8 cellular contexts compared by ENCODE assay signal in the genomic region with DNA sequence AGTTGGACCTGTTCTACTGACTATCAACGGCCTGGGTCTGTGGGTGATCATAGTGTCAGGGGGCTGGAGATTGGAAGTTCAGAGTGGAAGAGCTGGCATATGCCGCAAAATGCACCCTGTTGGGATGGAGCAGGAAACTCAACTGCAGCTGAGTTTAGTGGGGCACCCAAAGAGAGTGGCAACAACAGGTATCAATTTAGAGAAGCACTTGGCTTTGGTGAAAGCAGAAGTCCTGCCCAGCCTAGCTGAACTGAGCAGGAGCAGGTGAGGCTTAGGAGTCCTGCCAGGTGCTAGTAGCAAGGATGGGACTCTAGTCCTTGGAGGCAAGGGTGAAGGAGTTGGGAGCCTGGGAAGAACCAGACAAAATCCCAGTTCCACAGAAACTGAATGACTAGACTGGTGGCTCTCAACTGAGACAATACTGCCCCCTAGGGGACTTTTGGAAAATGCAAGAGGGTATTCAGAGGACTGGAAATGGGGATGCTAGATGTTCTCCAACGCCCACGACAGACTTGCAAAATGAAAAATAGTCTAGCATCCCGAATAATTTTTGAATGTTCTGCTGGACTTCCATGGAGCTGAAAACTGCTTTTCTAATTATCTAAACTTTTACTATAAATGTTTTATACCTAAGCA. TPM values are rescaled to one million over a fixed set of nuclear protein-coding genes. Genes with fewer than 3 reads are reported as not detected.
A peak's percentile ranks its signal among the peaks of the same experiment; 100 is the strongest.
DNase-seq lines count a peak whose midpoint lies in the region; ATAC-seq, FAIRE-seq and TF ChIP-seq lines count a peak whose summit lies in the region.

No MANE protein-coding gene starts in this region.

- H3K36me3 ChIP-seq in endothelial cell of umbilical vein (ENCODE audit: control insufficient read depth in 2 of 2, extremely low read depth in 1 of 2, insufficient read depth in 2 of 2, low read length in 2 of 2): no peaks in the 10 kb centered on the region

- no peak overlapping the region for H3K4me3 ChIP-seq in endothelial cell of umbilical vein (replicated peaks in 1 of 3; ENCODE audit: insufficient read depth in 1 of 3, low read depth in 1 of 3, low read length in 3 of 3)

- no peak for ATAC-seq in activated CD8-positive, alpha-beta T cell treated with anti-CD3 and anti-CD28 coated beads for 36 hours
- ATAC-seq in naive B cell (ENCODE audit: low read depth in 2 of 2) (peak in 1 of 2 donors; percentile 50), HG03025 (IDR thresholded peaks at IDR 0.05; ENCODE audit: low FRiP score, unreplicated experiment) (no peak)

- no peak overlapping the region for H3K9ac ChIP-seq in endothelial cell of umbilical vein (replicated peaks; ENCODE audit: extremely low read depth, insufficient read depth, low read length)

- no peak overlapping the region for H3K4me3 Mint-ChIP-seq in HFFc6
- H3K4me3 Mint-ChIP-seq in activated CD8-positive, alpha-beta T cell treated with anti-CD3 and anti-CD28 coated beads for 36 hours: no peak overlapping the region
- H3K4me3 Mint-ChIP-seq in naive B cell: peak overlapping the region in 1 of 8 donors; percentile 37

- H3K9me1 ChIP-seq in endothelial cell of umbilical vein (replicated peaks; ENCODE audit: control insufficient read depth, extremely low read depth, insufficient read depth, low read length): no peaks in the 10 kb centered on the region

- TF ChIP-seq POLR2A in endothelial cell of umbilical vein (IDR thresholded peaks at IDR 0.05; ENCODE audit: low read depth, low read length): no peak

- peak overlapping the region; percentile 49 for H3K27ac Mint-ChIP-seq in HFFc6
- H3K27ac Mint-ChIP-seq in activated CD8-positive, alpha-beta T cell treated with anti-CD3 and anti-CD28 coated beads for 36 hours: no peak overlapping the region
- H3K27ac Mint-ChIP-seq in naive B cell: no peak overlapping the region

- no peak overlapping the region for H3K4me2 ChIP-seq in endothelial cell of umbilical vein (ENCODE audit: insufficient read depth, low read length)

- no peak overlapping the region for H2AFZ ChIP-seq in endothelial cell of umbilical vein (ENCODE audit: low read depth, low read length)

- peaks cover 4% of the 10 kb centered on the region for H3K27me3 Mint-ChIP-seq in HFFc6 (ENCODE audit: insufficient read depth)
- H3K27me3 Mint-ChIP-seq in activated CD8-positive, alpha-beta T cell treated with anti-CD3 and anti-CD28 coated beads for 36 hours: no peaks in the 10 kb centered on the region
- peaks cover 0 to 14% (median 0%) of the 10 kb centered on the region in 3 donors for H3K27me3 Mint-ChIP-seq in naive B cell

- DNase-seq in GM03348 (ENCODE audit: low spot score): peak; percentile 44
- peak; percentile 46 for DNase-seq in HFFc6
- DNase-seq in NCI-H446 treated with DMSO at 0.1 percent for 48 hours (lab: John Stamatoyannopoulos, UW): peak; percentile 11
- peak; percentile 36 for DNase-seq in activated CD8-positive, alpha-beta T cell treated with anti-CD3 and anti-CD28 coated beads for 36 hours
- DNase-seq in endothelial cell of umbilical vein (ENCODE audit: low read depth, low spot score): peak; percentile 29
- peak; percentile 39 for DNase-seq in naive B cell
- no peak for DNase-seq in GOT3 (lab: John Stamatoyannopoulos, UW)

- no peaks in the 10 kb centered on the region for H3K79me2 ChIP-seq in endothelial cell of umbilical vein (ENCODE audit: control insufficient read depth, insufficient read depth, low read length)

- no peaks in the 10 kb centered on the region for H3K9me3 Mint-ChIP-seq in HFFc6
- H3K9me3 Mint-ChIP-seq in activated CD8-positive, alpha-beta T cell treated with anti-CD3 and anti-CD28 coated beads for 36 hours: no peaks in the 10 kb centered on the region
- H3K9me3 Mint-ChIP-seq in naive B cell: peaks cover 0 to 2% (median 0%) of the 10 kb centered on the region in 7 donors

- intact Hi-C loops in activated CD8-positive, alpha-beta T cell treated with anti-CD3 and anti-CD28 coated beads for 36 hours (cut with micrococcal nuclease): loop anchor here (2.0 kb wide), 1 partner anchor 247 kb away; no protein-coding TSS in a partner anchor
- intact Hi-C loops in endothelial cell of umbilical vein (cut with micrococcal nuclease): loop anchor here (1.0 to 2.0 kb wide), 3 partner anchors 89 to 252 kb away; partner anchors contain the start of gene AMMECR1

- H3K4me1 ChIP-seq in endothelial cell of umbilical vein (ENCODE audit: control insufficient read depth, extremely low read depth, insufficient read depth, low read length): peaks cover 7% of the 10 kb centered on the region

- H3K4me1 Mint-ChIP-seq in HFFc6 (ENCODE audit: low read depth) (peaks cover 72% of the 10 kb centered on the region), naive B cell (peaks cover 0 to 2% (median 0%) of the 10 kb centered on the region in 3 donors)
- H3K4me1 Mint-ChIP-seq in activated CD8-positive, alpha-beta T cell treated with anti-CD3 and anti-CD28 coated beads for 36 hours (ENCODE audit: low read depth): peaks cover 1% of the 10 kb centered on the region

- no peaks in the 10 kb centered on the region for H3K27me3 ChIP-seq in endothelial cell of umbilical vein (ENCODE audit: control insufficient read depth in 2 of 2, insufficient read depth in 2 of 2, low read length in 2 of 2)

- H3K36me3 Mint-ChIP-seq in HFFc6 (ENCODE audit: low read depth): no peaks in the 10 kb centered on the region
- H3K36me3 Mint-ChIP-seq in activated CD8-positive, alpha-beta T cell treated with anti-CD3 and anti-CD28 coated beads for 36 hours (ENCODE audit: low read depth): no peaks in the 10 kb centered on the region
- no peaks in the 10 kb centered on the region for H3K36me3 Mint-ChIP-seq in naive B cell

- no TSS peak for BruUV-seq in endothelial cell of umbilical vein (replicated peaks; lab: Mats Ljungman, UMichigan)

- POLR2A ChIA-PET in activated CD8-positive, alpha-beta T cell treated with anti-CD3 and anti-CD28 coated beads for 36 hours (lab: Charles Lee): interaction anchor here (1.6 kb wide), 1 partner anchor 249 kb away, joined by 3 read pairs; no protein-coding TSS in a partner anchor
- POLR2A ChIA-PET in endothelial cell of umbilical vein (lab: Charles Lee): no interaction called here

- dilution Hi-C loops in endothelial cell of umbilical vein (cut with MboI; ENCODE audit: extremely low pct_ligation_motif_present, low sequenced_read_pairs): no loop called here

- FAIRE-seq in endothelial cell of umbilical vein (lab: Jason Lieb, UNC): peak; percentile 93

- TF ChIP-seq CTCF in HFFc6 (IDR thresholded peaks at IDR 0.05) (peak; percentile 86), endothelial cell of umbilical vein (IDR thresholded peaks at IDR 0.05; ENCODE audit: extremely low read depth in 1 of 2, insufficient read depth in 1 of 2, low read depth in 1 of 2, low read length in 2 of 2) (peak; percentile 46 to 57)
- peak; percentile 67 for TF ChIP-seq CTCF in activated CD8-positive, alpha-beta T cell treated with anti-CD3 and anti-CD28 coated beads for 36 hours (IDR thresholded peaks at IDR 0.05)

- H4K20me1 ChIP-seq in endothelial cell of umbilical vein (replicated peaks; ENCODE audit: control insufficient read depth, extremely low read depth, insufficient read depth, low read length): no peaks in the 10 kb centered on the region

- no peak overlapping the region for H3K27ac ChIP-seq in endothelial cell of umbilical vein (ENCODE audit: insufficient read depth, low read depth, low read length)

- no peaks in the 10 kb centered on the region for H3K9me3 ChIP-seq in endothelial cell of umbilical vein (replicated peaks; ENCODE audit: control insufficient read depth, insufficient read depth, low read length)

- CTCF ChIA-PET in activated CD8-positive, alpha-beta T cell treated with anti-CD3 and anti-CD28 coated beads for 36 hours (lab: Charles Lee): interaction anchor here (0.7 to 22.7 kb wide), 21 partner anchors 10 to 261 kb away, joined by 3 to 449 read pairs (median 4); a partner anchor contains a TSS
- CTCF ChIA-PET in endothelial cell of umbilical vein (lab: Charles Lee): interaction anchor here (0.9 to 11.3 kb wide), 8 partner anchors 8 to 262 kb away, joined by 3 to 286 read pairs (median 6); partner anchors contain the start of gene AMMECR1

TF ChIP-seq in endothelial cell of umbilical vein, 7 proteins besides CTCF, POLR2A, EP300 and RAD21:
- TF ChIP-seq POLR2AphosphoS5 (IDR thresholded peaks at IDR 0.05; ENCODE audit: insufficient read depth, low read depth, low read length): no peak
- no peak for TF ChIP-seq EZH2 (IDR thresholded peaks at IDR 0.05; ENCODE audit: borderline replicate concordance, low read depth, low read length, severe bottlenecking)
- TF ChIP-seq MAX (IDR thresholded peaks at IDR 0.05; ENCODE audit: insufficient read depth, insufficient read length): no peak
- no peak for TF ChIP-seq FOS (IDR thresholded peaks at IDR 0.05; ENCODE audit: borderline replicate concordance, insufficient read depth, low read length)
- no peak for TF ChIP-seq GATA2 (IDR thresholded peaks at IDR 0.05; ENCODE audit: insufficient read depth, insufficient read length, low read depth, low read length)
- TF ChIP-seq MYC (IDR thresholded peaks at IDR 0.05; ENCODE audit: low read depth, low read length): no peak
- TF ChIP-seq JUN (IDR thresholded peaks at IDR 0.05; ENCODE audit: borderline replicate concordance, insufficient read depth, insufficient read length, low read depth): no peak

RNA-seq across cellular contexts. Expression of gene RTL9, which starts 49.4 kb away (rescaled TPM):
- total RNA-seq in HFFc6 (2021; fragmentation: NEBNext Ultra II Directional; extraction: Animal tissue kit (Norgen Biotek cat#: 25700)): under 1 TPM; 0.24 to 0.48 (median 0.32) TPM
- total RNA-seq in activated CD8-positive, alpha-beta T cell treated with anti-CD3 and anti-CD28 coated beads for 36 hours: not detected
- total RNA-seq in endothelial cell of umbilical vein: not detected in 2 replicates
- polyA plus RNA-seq in endothelial cell of umbilical vein: not detected in 2 replicates
- not detected in 2 replicates for polyA plus RNA-seq in endothelial cell of umbilical vein (2011; cell fraction: cytosol; rRNA removed)
- not detected in 2 replicates for polyA plus RNA-seq in endothelial cell of umbilical vein (2011; cell fraction: nucleus; rRNA removed)
- polyA plus RNA-seq in endothelial cell of umbilical vein (2012): not detected in 2 replicates
- polyA minus RNA-seq in endothelial cell of umbilical vein: not detected in 2 replicates
- not detected for polyA minus RNA-seq in endothelial cell of umbilical vein (2011; cell fraction: cytosol; rRNA and poly(A)+ RNA removed)
- polyA minus RNA-seq in endothelial cell of umbilical vein (2011; cell fraction: nucleus; rRNA and poly(A)+ RNA removed): not detected in 2 replicates
- not detected for polyA plus RNA-seq in naive B cell (ENCODE audit: low read depth in 6 of 6)
